In genomic region chr21:14985306-14985705, GRCh38 we compare ENCODE assay signal across 20 cellular contexts.
"Had no signal": no experiment of that assay in that cellular context is flagged by ENCODE, and none has a peak within 500 bp of the region (broad histone marks: within the 10 kb centered on the region; RNA-seq: fewer than 3 reads in every experiment).

No MANE protein-coding gene starts in this region.

- H3K27me3 Mint-ChIP-seq: effector memory CD8-positive, alpha-beta T cell had no signal

- DNase-seq: cortex of kidney; effector memory CD8-positive, alpha-beta T cell; head of caudate nucleus; left ventricle myocardium superior; lower lobe of right lung; natural killer cell; occipital lobe; ovary; posterior cingulate gyrus; stimulated activated CD4-positive, alpha-beta T cell treated with anti-CD3 and anti-CD28 coated beads, Interleukin-2, amount 100 ng/mL, for 24 hours; stimulated activated CD4-positive, alpha-beta T cell treated with anti-CD3 and anti-CD28 coated beads, Interleukin-4, amount 100 ng/mL, for 24 hours; stimulated activated naive CD4-positive, alpha-beta T cell treated with Interleukin-2 at 50 U/mL for 16 hours; stomach; thyroid gland; trophoblast cell had no signal

- FAIRE-seq: frontal cortex, keratinocyte had no signal

- H3K9me3 ChIP-seq: lower lobe of right lung, ovary, stomach, thyroid gland, vagina had no signal

- H3K27ac Mint-ChIP-seq: effector memory CD8-positive, alpha-beta T cell; natural killer cell; stimulated activated effector memory CD8-positive, alpha-beta T cell treated with anti-CD3 and anti-CD28 coated beads, Interleukin-12 subunit alpha, Interleukin-12 subunit beta, amount 100 ng/mL, for 72 hours had no signal

- H3K9me3 Mint-ChIP-seq: effector memory CD8-positive, alpha-beta T cell; natural killer cell; stimulated activated effector memory CD8-positive, alpha-beta T cell treated with anti-CD3 and anti-CD28 coated beads, Interleukin-12 subunit alpha, Interleukin-12 subunit beta, amount 100 ng/mL, for 72 hours had no signal

- H3K27ac ChIP-seq: lower lobe of right lung, ovary, stomach, thyroid gland, vagina had no signal

- H3K36me3 ChIP-seq: lower lobe of right lung, ovary, thyroid gland, vagina had no signal

- H3K36me3 Mint-ChIP-seq: natural killer cell; stimulated activated effector memory CD8-positive, alpha-beta T cell treated with anti-CD3 and anti-CD28 coated beads, Interleukin-12 subunit alpha, Interleukin-12 subunit beta, amount 100 ng/mL, for 72 hours had no signal

- ATAC-seq: effector memory CD8-positive, alpha-beta T cell; left ventricle myocardium superior; lower lobe of right lung; natural killer cell; sciatic nerve; stimulated activated effector memory CD8-positive, alpha-beta T cell treated with anti-CD3 and anti-CD28 coated beads, Interleukin-12 subunit alpha, Interleukin-12 subunit beta, amount 100 ng/mL, for 72 hours had no signal

- H3K27me3 ChIP-seq: ovary, stomach, thyroid gland, vagina had no signal

- H3K4me1 ChIP-seq: lower lobe of right lung, thyroid gland had no signal

- H3K4me3 ChIP-seq: lower lobe of right lung, ovary, stomach, thyroid gland, vagina had no signal

- H3K4me3 Mint-ChIP-seq: effector memory CD8-positive, alpha-beta T cell; natural killer cell; stimulated activated effector memory CD8-positive, alpha-beta T cell treated with anti-CD3 and anti-CD28 coated beads, Interleukin-12 subunit alpha, Interleukin-12 subunit beta, amount 100 ng/mL, for 72 hours had no signal
